In genomic region chr6:26198626-26199056, GRCh38 we compare ENCODE assay signal across 8 cellular contexts.
A peak's percentile ranks its signal among the peaks of the same experiment; 100 is the strongest.
DNase-seq lines count a peak whose midpoint lies in the region; ATAC-seq, FAIRE-seq and TF ChIP-seq lines count a peak whose summit lies in the region.

No MANE protein-coding gene starts in this region.

- H3K27ac ChIP-seq in Karpas-422 (ENCODE audit: low read length) (peak overlapping the region; percentile 86), angular gyrus (ENCODE audit: low read depth, low read length) (peak overlapping the region; percentile 40), keratinocyte (ENCODE audit: control insufficient read depth, insufficient read depth, low read length) (peak overlapping the region; percentile 96), substantia nigra (ENCODE audit: low read depth, low read length, poor library complexity, severe bottlenecking) (peak overlapping the region; percentile 78)

- H3K9me2 ChIP-seq in Karpas-422 (replicated peaks; ENCODE audit: insufficient read depth, low read length) = no peaks in the 10 kb centered on the region

- H4K20me1 ChIP-seq in Karpas-422 (ENCODE audit: insufficient read depth, low read depth, low read length) = peaks cover 4% of the 10 kb centered on the region; the same call in 1 of the 2 replicates
- peaks cover 4% of the 10 kb centered on the region for H4K20me1 ChIP-seq in keratinocyte (ENCODE audit: control insufficient read depth, extremely low read depth, insufficient read depth, low read length)

- intact Hi-C loops in posterior vena cava (cut with DNase I) = no loop called here

- FAIRE-seq in keratinocyte (lab: Jason Lieb, UNC) = no peak

- H3K9me1 ChIP-seq in keratinocyte (ENCODE audit: control insufficient read depth, extremely low read depth, insufficient read depth, low read length) = no peaks in the 10 kb centered on the region

- no peaks in the 10 kb centered on the region for H3K9me3 ChIP-seq in Karpas-422 (ENCODE audit: low read length)
- no peaks in the 10 kb centered on the region for H3K9me3 ChIP-seq in keratinocyte (ENCODE audit: control insufficient read depth, low read depth, low read length)

- H3K27me3 ChIP-seq in Karpas-422 (ENCODE audit: low read length) (no peaks in the 10 kb centered on the region), keratinocyte (ENCODE audit: control insufficient read depth, extremely low read depth, insufficient read depth, low read length) (no peaks in the 10 kb centered on the region)

- TF ChIP-seq CTCF in AG09309 (IDR thresholded peaks at IDR 0.05; ENCODE audit: control insufficient read depth, insufficient read depth, low read depth, low read length, missing control alignments) (no peak), keratinocyte (optimal IDR thresholded peaks at IDR 0.05 in 1 of 3, IDR thresholded peaks at IDR 0.05 in 1 of 3, conservative IDR thresholded peaks at IDR 0.05 in 1 of 3; ENCODE audit: extremely low read depth in 1 of 3, insufficient read depth in 2 of 3, low read length in 3 of 3) (no peak)

- H3K79me2 ChIP-seq in Karpas-422 (ENCODE audit: low read length) (peaks cover 6% of the 10 kb centered on the region), keratinocyte (ENCODE audit: control insufficient read depth, insufficient read depth, low read length) (peaks cover 6% of the 10 kb centered on the region)

- H3K4me3 ChIP-seq in AG09309 (ENCODE audit: control insufficient read depth, low read depth, low read length) = peak overlapping the region; percentile 60
- H3K4me3 ChIP-seq in Karpas-422 (ENCODE audit: low read length) = peak overlapping the region; percentile 80
- peak overlapping the region; percentile 70 to 94 (median 90) for H3K4me3 ChIP-seq in keratinocyte (ENCODE audit: control insufficient read depth in 2 of 3, extremely low read depth in 1 of 3, insufficient read depth in 2 of 3, low read depth in 1 of 3, low read length in 3 of 3)

- peak; percentile 9 for ATAC-seq in GM19395 (IDR thresholded peaks at IDR 0.05; ENCODE audit: unreplicated experiment)

- peak overlapping the region; percentile 89 for H3K9ac ChIP-seq in Karpas-422 (ENCODE audit: low read length)
- H3K9ac ChIP-seq in keratinocyte (ENCODE audit: control insufficient read depth, extremely low read depth, insufficient read depth, low read length) = peak overlapping the region; percentile 95

- dilution Hi-C loops in keratinocyte (cut with MboI; ENCODE audit: extremely low pct_ligation_motif_present, low sequenced_read_pairs) = no loop called here

- no peak for DNase-seq in AG09309 (ENCODE audit: low read depth)
- DNase-seq in Karpas-422 = no peak
- DNase-seq in keratinocyte (ENCODE audit: low read depth, low spot score) = no peak
- DNase-seq in substantia nigra (lab: John Stamatoyannopoulos, UW) = no peak
- no peak for DNase-seq in EL
- DNase-seq in posterior vena cava (ENCODE audit: low spot score) = no peak

- H3K4me1 ChIP-seq in Karpas-422 (ENCODE audit: low read length) (peaks cover 46% of the 10 kb centered on the region), keratinocyte (ENCODE audit: control insufficient read depth, extremely low read depth, insufficient read depth, low read length) (peaks cover 21% of the 10 kb centered on the region)

- H3K36me3 ChIP-seq in Karpas-422 (ENCODE audit: insufficient read depth, low read length) = no peaks in the 10 kb centered on the region
- no peaks in the 10 kb centered on the region for H3K36me3 ChIP-seq in keratinocyte (ENCODE audit: control insufficient read depth in 2 of 2, extremely low read depth in 1 of 2, insufficient read depth in 2 of 2, low read length in 2 of 2)

- peak overlapping the region; percentile 65; the same call in 1 of the 2 replicates for H2AFZ ChIP-seq in Karpas-422 (ENCODE audit: low read length)
- no peak overlapping the region for H2AFZ ChIP-seq in keratinocyte (ENCODE audit: control insufficient read depth, low read length)

- H3K4me2 ChIP-seq in Karpas-422 (ENCODE audit: low read depth, low read length, poor library complexity, severe bottlenecking) (peak overlapping the region; percentile 79), keratinocyte (ENCODE audit: control insufficient read depth, extremely low read depth, insufficient read depth, low read depth, low read length) (peak overlapping the region; percentile 98)

Comparison
In these comparisons a context has a peak if more than half of its experiments do, and no peak if none do; other contexts are left out.
1. H3K27ac ChIP-seq: peak in every context shown above with its lines; median percentile 96 in keratinocyte; 86 in Karpas-422; 78 in substantia nigra; 40 in angular gyrus.